19 cellular contexts compared by ENCODE assay signal in genomic region chr4:98556451-98556850, GRCh38.
"Had no signal": no experiment of that assay in that cellular context is flagged by ENCODE, and none has a peak within 500 bp of the region (broad histone marks: within the 10 kb centered on the region; RNA-seq: fewer than 3 reads in every experiment).

No MANE protein-coding gene starts in this region.

- H3K27me3 Mint-ChIP-seq: memory B cell; naive thymus-derived CD8-positive, alpha-beta T cell; progenitor cell of endocrine pancreas; T-cell had no signal

- H3K27ac ChIP-seq: cardiac muscle cell, hepatocyte, left lung, right atrium auricular region, testis, upper lobe of right lung had no signal

- H3K9me3 Mint-ChIP-seq: memory B cell, T-cell had no signal

- H3K4me2 ChIP-seq: hepatocyte had no signal

- H2AFZ ChIP-seq: hepatocyte had no signal

- H3K4me1 ChIP-seq: right atrium auricular region had no signal

- H3K4me3 Mint-ChIP-seq: memory B cell; naive thymus-derived CD8-positive, alpha-beta T cell; T-cell had no signal

- H3K27ac Mint-ChIP-seq: memory B cell; naive thymus-derived CD8-positive, alpha-beta T cell; progenitor cell of endocrine pancreas; T-cell had no signal

- H3K27me3 ChIP-seq: ascending aorta, cardiac muscle cell, hepatocyte, left lung, right atrium auricular region, testis, upper lobe of right lung had no signal

- H3K4me3 ChIP-seq: ascending aorta, cardiac muscle cell, hepatocyte, left lung, right atrium auricular region, testis, upper lobe of right lung had no signal

- H3K9me3 ChIP-seq: ascending aorta, left lung, right atrium auricular region, testis, upper lobe of right lung had no signal

- H3K36me3 ChIP-seq: ascending aorta, cardiac muscle cell, left lung, right atrium auricular region, upper lobe of right lung had no signal

- DNase-seq: activated CD4-positive, CD25-positive, alpha-beta regulatory T cell treated with anti-CD3 and anti-CD28 coated beads, Interleukin-2, amount 50 U/mL, for 72 hours; activated naive CD4-positive, alpha-beta T cell treated with Interleukin-2 at 50 U/mL for 16 hours; kidney; left lung; naive thymus-derived CD8-positive, alpha-beta T cell; small intestine; stimulated activated CD4-positive, alpha-beta T cell treated with anti-CD3 and anti-CD28 coated beads, Interleukin-4, amount 100 ng/mL, for 4 hours; stimulated activated CD8-positive, alpha-beta memory T cell treated with anti-CD3 and anti-CD28 coated beads, Interleukin-4, amount 100 ng/mL, for 48 hours; stimulated activated naive CD8-positive, alpha-beta T cell treated with anti-CD3 and anti-CD28 coated beads, Interleukin-15, Interleukin-2, amounts not matched to agents 100 U/mL and 50 U/mL, for 24 hours; T-cell; T-helper 9 cell; testis; upper lobe of right lung had no signal
